9 cellular contexts compared by ENCODE assay signal in the genomic region with DNA sequence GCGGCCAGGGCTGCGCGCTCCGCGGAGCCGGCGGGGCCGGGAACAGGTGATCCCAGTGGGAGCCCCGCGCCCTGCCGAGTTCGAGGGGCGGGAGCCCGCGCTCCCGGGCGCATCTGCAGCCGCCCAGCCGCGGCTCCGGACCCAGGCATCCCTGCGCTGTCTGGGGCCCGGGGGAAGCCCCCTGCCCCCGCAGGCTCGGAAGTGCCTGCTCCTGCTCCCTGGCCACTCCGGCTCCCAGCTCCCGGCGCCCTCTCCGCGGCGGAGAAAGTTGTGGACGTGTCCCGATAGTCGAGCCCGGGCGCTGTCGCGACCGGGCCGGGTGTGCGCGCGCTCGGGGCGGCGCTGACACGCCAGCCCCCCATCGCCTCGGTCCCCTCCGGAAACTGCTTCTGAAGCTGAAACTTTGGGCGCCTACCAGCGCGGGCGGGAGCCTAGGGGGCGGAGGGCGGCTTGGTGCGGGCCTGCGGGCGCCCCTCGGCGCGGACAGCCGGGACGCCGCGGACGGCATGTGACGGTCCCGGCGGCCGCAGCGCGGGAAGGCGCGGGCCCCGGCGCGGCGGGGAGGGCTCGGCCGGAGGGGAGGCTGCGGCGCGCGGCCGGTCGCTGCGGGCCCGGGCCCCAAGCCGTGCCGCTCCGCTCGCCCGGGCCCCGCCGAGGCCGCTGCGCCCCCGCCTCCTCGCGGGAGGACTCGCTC. TPM values are rescaled to one million over a fixed set of nuclear protein-coding genes. Genes with fewer than 3 reads are reported as not detected.
DNase-seq lines count a peak whose midpoint lies in the region; ATAC-seq and TF ChIP-seq lines count a peak whose summit lies in the region.
"Had no signal": no experiment of that assay in that cellular context is flagged by ENCODE, and none has a peak within 500 bp of the region (broad histone marks: within the 10 kb centered on the region; RNA-seq: fewer than 3 reads in every experiment).

No MANE protein-coding gene starts in this region.

- H3K36me3 ChIP-seq in MM.1S (replicated peaks; ENCODE audit: insufficient read depth, low read length): no peaks in the 10 kb centered on the region
- no peaks in the 10 kb centered on the region for H3K36me3 ChIP-seq in mesendoderm (ENCODE audit: control insufficient read depth, insufficient read depth, low read length)
- H3K36me3 ChIP-seq in aorta (ENCODE audit: control insufficient read depth in 1 of 2, insufficient read depth in 2 of 2, low read length in 1 of 2): no peaks in the 10 kb centered on the region

- peak overlapping the region; percentile 57 for H3K4ac ChIP-seq in mesendoderm (ENCODE audit: low read depth, low read length)

- H3K4me1 ChIP-seq in MM.1S (ENCODE audit: low read length) (peaks cover 57% of the 10 kb centered on the region), mesendoderm (ENCODE audit: control insufficient read depth, low read depth, low read length) (peaks cover 11% of the 10 kb centered on the region), aorta (ENCODE audit: control insufficient read depth in 1 of 2, insufficient read depth in 2 of 2, low read length in 2 of 2) (peaks cover 0 to 6% of the 10 kb centered on the region in 2 donors)

- no CpG with 5 or more reads among the region's 102 CpGs for WGBS in mesendoderm (ENCODE audit: extremely low coverage, insufficient coverage, low lambda C conversion rate)
- 0 to 1% methylated on average over 41 to 102 of the region's 102 CpGs for whole genome bisulfite sequencing in aorta, 2 donors

- H3K4me2 ChIP-seq in MM.1S (ENCODE audit: low read depth, low read length) (peak overlapping the region; percentile 94), mesendoderm (ENCODE audit: low read length) (peak overlapping the region; percentile 89)

- no peak overlapping the region for H2BK5ac ChIP-seq in mesendoderm (ENCODE audit: low read length)

- H3K79me2 ChIP-seq in MM.1S (ENCODE audit: low read length) (peaks cover 17% of the 10 kb centered on the region), mesendoderm (ENCODE audit: control insufficient read depth, insufficient read depth, low read length) (no peaks in the 10 kb centered on the region)

- no peaks in the 10 kb centered on the region for H3K27me3 ChIP-seq in MM.1S (replicated peaks; ENCODE audit: insufficient read depth, low read length)
- no peaks in the 10 kb centered on the region for H3K27me3 ChIP-seq in mesendoderm (ENCODE audit: insufficient read depth, low read length, poor library complexity)
- H3K27me3 ChIP-seq in aorta (ENCODE audit: control insufficient read depth in 1 of 2, insufficient read depth in 2 of 2, low read length in 1 of 2): no peaks in the 10 kb centered on the region

- H3K79me1 ChIP-seq in mesendoderm (ENCODE audit: low read length): no peaks in the 10 kb centered on the region

- no peak overlapping the region for H4K5ac ChIP-seq in mesendoderm (ENCODE audit: low read length)

- peak overlapping the region; percentile 82 for H3K18ac ChIP-seq in mesendoderm (ENCODE audit: low read length)

- H2BK120ac ChIP-seq in mesendoderm (ENCODE audit: low read depth, low read length): no peak overlapping the region

- H3K4me3 ChIP-seq in MM.1S (ENCODE audit: low read length): peak overlapping the region; percentile 81
- H3K4me3 ChIP-seq in cardiac fibroblast (replicated peaks in 1 of 2; ENCODE audit: low read depth in 2 of 2, low read length in 2 of 2): peak overlapping the region; percentile 50 to 65
- peak overlapping the region; percentile 43 for H3K4me3 ChIP-seq in mesendoderm (ENCODE audit: low read length)
- peak overlapping the region; percentile 11 to 79 for H3K4me3 ChIP-seq in aorta (ENCODE audit: low read length in 2 of 2)

- H3K9me2 ChIP-seq in MM.1S (replicated peaks; ENCODE audit: insufficient read depth, low read length): no peaks in the 10 kb centered on the region

- peak overlapping the region; percentile 84 for H3K56ac ChIP-seq in mesendoderm (ENCODE audit: low read length)

- intact Hi-C loops in aorta (cut with DNase I): loop anchor here (2.0 to 5.0 kb wide), 6 partner anchors 40 to 180 kb away; no protein-coding TSS in a partner anchor

- H2BK15ac ChIP-seq in mesendoderm (replicated peaks; ENCODE audit: low read depth): no peak overlapping the region

- ATAC-seq in aorta (ENCODE audit: low FRiP score) (no peak), HG02852 (IDR thresholded peaks at IDR 0.05; ENCODE audit: unreplicated experiment) (no peak)

- H4K20me1 ChIP-seq in MM.1S (ENCODE audit: insufficient read depth, low read length): no peaks in the 10 kb centered on the region

- no peak overlapping the region for H2AK5ac ChIP-seq in mesendoderm (ENCODE audit: low read length)

- H3K9ac ChIP-seq in MM.1S (ENCODE audit: low read length) (peak overlapping the region; percentile 85), mesendoderm (ENCODE audit: low read length) (peak overlapping the region; percentile 69)

- DNase-seq in DMS 273 (lab: John Stamatoyannopoulos, UW; ENCODE audit: unreplicated experiment) (peak; percentile 63), DMS 273 treated with DMSO at 0.1 percent for 48 hours (lab: John Stamatoyannopoulos, UW) (no peak), MM.1S (peak; percentile 33), cardiac fibroblast (ENCODE audit: low read depth in 2 of 2) (no peak), mesendoderm (no peak), aorta (peak in 1 of 2 donors; percentile 59), NCI-H1417 treated with DMSO at 0.1 percent for 48 hours (lab: John Stamatoyannopoulos, UW) (no peak)

- no peak for TF ChIP-seq CTCF in MM.1S (IDR thresholded peaks at IDR 0.05; ENCODE audit: low read length)
- TF ChIP-seq CTCF in cardiac fibroblast (IDR thresholded peaks at IDR 0.05; ENCODE audit: low read depth, low read length): no peak

- H3K27ac ChIP-seq in MM.1S (ENCODE audit: low read length) (peak overlapping the region; percentile 40; the same call in 1 of the 2 replicates), mesendoderm (ENCODE audit: low read depth, low read length) (no peak overlapping the region), aorta (ENCODE audit: low read depth in 1 of 2, low read length in 2 of 2) (no peak overlapping the region)
- H3K27ac ChIP-seq: 22Rv1 had no signal

- no peak overlapping the region for H4K8ac ChIP-seq in mesendoderm (ENCODE audit: low read depth, low read length)

- H3F3A ChIP-seq in MM.1S (ENCODE audit: insufficient read depth, low read length): peaks cover 43% of the 10 kb centered on the region

- H3K23ac ChIP-seq in mesendoderm (ENCODE audit: low read length): peak overlapping the region; percentile 80

- H3K9me3 ChIP-seq in MM.1S (replicated peaks; ENCODE audit: insufficient read depth, low read length) (no peaks in the 10 kb centered on the region), aorta (ENCODE audit: control insufficient read depth, low read length) (no peaks in the 10 kb centered on the region)

- H2AFZ ChIP-seq in MM.1S (ENCODE audit: low read length): peak overlapping the region; percentile 29; the same call in 1 of the 2 replicates

RNA-seq across cellular contexts. Expression of a gene that starts 0.5 kb away (rescaled TPM):
- 7.7 TPM for polyA plus RNA-seq in mesendoderm (2013, experiment 1 of 2)
- 7.4 TPM for polyA plus RNA-seq in mesendoderm (2013, experiment 2 of 2)
- 10 to 100 TPM; 13.5 to 32.2 TPM for total RNA-seq in aorta
- 10 to 100 TPM in 1 of 2 donors, 1 to 10 TPM in 1; 2.8 to 15.5 TPM for polyA plus RNA-seq in aorta

Comparison
In these comparisons a context has a peak if more than half of its experiments do, and no peak if none do; other contexts are left out.
1. DNase-seq: peak in DMS 273 (single experiment) and MM.1S (single experiment); none in DMS 273 treated with DMSO at 0.1 percent for 48 hours (single experiment), cardiac fibroblast (0 of 2), mesendoderm (single experiment) and NCI-H1417 treated with DMSO at 0.1 percent for 48 hours (single experiment).
2. Peak in every context shown above with its lines, with median percentiles within 50 percentile points of each other: H3K4me3 ChIP-seq.